ENCODE assay signal across 8 cellular contexts in the genomic region with DNA sequence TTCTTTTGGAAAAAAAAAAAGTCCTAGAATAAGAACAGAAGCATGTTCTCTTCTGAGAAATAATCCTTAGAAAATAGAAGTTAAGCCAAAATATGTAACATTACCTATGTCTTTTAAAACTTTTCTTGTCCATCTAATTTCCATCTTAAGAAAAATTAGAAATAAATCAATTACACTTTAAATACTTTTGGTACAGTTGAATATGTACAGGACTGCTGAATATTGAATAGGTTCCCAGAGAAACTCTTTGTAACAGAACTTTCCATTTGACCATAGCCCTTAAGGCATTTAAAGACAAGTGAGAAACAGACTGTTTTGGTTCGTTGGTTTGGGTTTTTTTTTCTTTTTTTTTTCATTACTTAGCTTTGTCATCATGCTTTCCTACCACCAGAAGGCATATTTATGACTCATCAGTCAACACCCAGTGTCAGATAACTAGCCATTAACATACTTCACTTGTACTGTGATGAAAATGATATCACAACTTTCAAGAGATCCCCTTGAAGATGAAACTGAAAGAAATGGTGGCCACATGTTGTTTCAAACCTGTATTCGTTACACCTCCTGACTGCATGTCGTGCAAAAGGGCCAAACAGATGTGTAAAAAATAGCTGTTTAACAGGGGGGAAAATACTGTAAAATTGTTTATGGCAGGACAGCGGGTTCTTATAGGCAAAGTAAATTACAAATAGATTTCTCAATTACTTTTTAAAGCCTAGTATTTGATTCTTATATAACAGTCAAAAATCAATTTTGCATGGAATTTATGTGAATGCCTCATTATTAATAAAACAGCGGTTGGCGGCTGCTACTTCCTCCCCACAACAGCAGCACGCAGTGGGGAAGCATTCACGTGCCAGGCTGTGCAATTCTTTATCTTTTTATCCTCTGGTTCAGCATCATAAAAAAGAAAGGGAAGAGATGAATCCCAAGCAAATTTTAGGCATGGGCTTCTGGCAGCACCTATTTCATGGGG.
DNase-seq lines count a peak whose midpoint lies in the region; ATAC-seq and TF ChIP-seq lines count a peak whose summit lies in the region.

No MANE protein-coding gene starts in this region.

- H3K9me3 ChIP-seq in colonic mucosa, result no peaks in the 10 kb centered on the region

- ATAC-seq in GM19351 (IDR thresholded peaks at IDR 0.05; ENCODE audit: unreplicated experiment) (peak; percentile 94), HG03159 (IDR thresholded peaks at IDR 0.05; ENCODE audit: unreplicated experiment) (peak; percentile 98)

- DNase-seq in GM04504 (ENCODE audit: low read depth), result peak; percentile 11
- DNase-seq in left kidney (ENCODE audit: low read depth, low spot score), result peak; percentile 47
- no peak for DNase-seq in pons (ENCODE audit: low spot score)
- DNase-seq in cerebellar cortex (ENCODE audit: low spot score), result no peak
- DNase-seq in colonic mucosa, result no peak

- H3K9ac ChIP-seq in colonic mucosa (ENCODE audit: low read depth in 2 of 2, low read length in 2 of 2), result no peak overlapping the region

- no peak overlapping the region for H3K27ac ChIP-seq in colonic mucosa

- no peak overlapping the region for H3K4me3 ChIP-seq in colonic mucosa

- peaks cover 19% of the 10 kb centered on the region for H3K4me1 Mint-ChIP-seq in T-helper 1 cell treated with Interleukin-12 subunit alpha and Interleukin-12 subunit beta and Interleukin-4 antibody, amounts not matched to agents 30 μg/mL and 1 μg/mL, for 36 hours (ENCODE audit: low read depth)

- no peaks in the 10 kb centered on the region for H3K4me1 ChIP-seq in colonic mucosa

- peak overlapping the region; percentile 89 for H3K27ac Mint-ChIP-seq in T-helper 1 cell treated with Interleukin-12 subunit alpha and Interleukin-12 subunit beta and Interleukin-4 antibody, amounts not matched to agents 30 μg/mL and 1 μg/mL, for 36 hours

- H3K27me3 ChIP-seq in colonic mucosa, result no peaks in the 10 kb centered on the region

- peak overlapping the region; percentile 53 for H3K4me3 Mint-ChIP-seq in T-helper 1 cell treated with Interleukin-12 subunit alpha and Interleukin-12 subunit beta and Interleukin-4 antibody, amounts not matched to agents 30 μg/mL and 1 μg/mL, for 36 hours

- no peaks in the 10 kb centered on the region for H3K36me3 ChIP-seq in colonic mucosa

- intact Hi-C loops in colonic mucosa (cut with DNase I), result no loop called here

- H3K27me3 Mint-ChIP-seq in T-helper 1 cell treated with Interleukin-12 subunit alpha and Interleukin-12 subunit beta and Interleukin-4 antibody, amounts not matched to agents 30 μg/mL and 1 μg/mL, for 36 hours (ENCODE audit: low read depth), result no peaks in the 10 kb centered on the region

- H3K9me3 Mint-ChIP-seq in T-helper 1 cell treated with Interleukin-12 subunit alpha and Interleukin-12 subunit beta and Interleukin-4 antibody, amounts not matched to agents 30 μg/mL and 1 μg/mL, for 36 hours, result peaks cover 7% of the 10 kb centered on the region

- H3K36me3 Mint-ChIP-seq in T-helper 1 cell treated with Interleukin-12 subunit alpha and Interleukin-12 subunit beta and Interleukin-4 antibody, amounts not matched to agents 30 μg/mL and 1 μg/mL, for 36 hours (ENCODE audit: low read depth), result peaks cover 3% of the 10 kb centered on the region

- TF ChIP-seq CTCF in colonic mucosa (IDR thresholded peaks at IDR 0.05), result no peak

Comparison
In these comparisons a context has a peak if more than half of its experiments do, and no peak if none do; other contexts are left out.
1. DNase-seq: peak in GM04504 (single experiment) and left kidney (single experiment); none in pons (single experiment), cerebellar cortex (single experiment) and colonic mucosa (single experiment).